8 cellular contexts compared by ENCODE assay signal in the genomic region with DNA sequence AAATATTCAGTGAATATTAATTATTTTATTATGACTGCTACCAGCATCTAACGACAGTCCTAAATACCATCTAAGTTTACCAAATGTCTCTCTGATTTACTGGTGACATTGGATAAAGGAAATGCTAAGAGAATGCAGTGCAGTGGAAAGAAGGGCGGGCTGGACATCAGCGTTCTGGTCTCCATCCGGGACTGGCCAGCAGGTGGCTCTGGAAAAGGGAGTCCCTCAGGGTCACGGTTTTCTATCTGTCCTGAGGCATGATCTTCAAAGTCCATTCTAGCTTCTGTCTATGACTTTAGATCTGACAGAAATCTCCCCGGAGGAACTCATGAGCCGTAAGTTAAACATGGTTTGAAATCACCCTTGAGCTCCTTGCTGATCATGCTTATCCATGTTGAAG. TPM values are rescaled to one million over a fixed set of nuclear protein-coding genes. Genes with fewer than 3 reads are reported as not detected.
DNase-seq lines count a peak whose midpoint lies in the region; ATAC-seq, FAIRE-seq and TF ChIP-seq lines count a peak whose summit lies in the region.

No MANE protein-coding gene starts in this region.

- H3K4me3 ChIP-seq in retinal pigment epithelial cell (ENCODE audit: low read length) = no peak overlapping the region

- peak; percentile 10; the same call in 1 of the 2 replicates for TF ChIP-seq CTCF in GM12874 (IDR thresholded peaks at IDR 0.05; ENCODE audit: insufficient read depth, low read depth, low read length)
- TF ChIP-seq CTCF in VCaP (conservative IDR thresholded peaks at IDR 0.05) = peak; percentile 75
- TF ChIP-seq CTCF in retinal pigment epithelial cell (conservative IDR thresholded peaks at IDR 0.05; ENCODE audit: low read depth, low read length) = peak; percentile 66
- TF ChIP-seq CTCF in D721Med (IDR thresholded peaks at IDR 0.05; ENCODE audit: insufficient read depth, missing control alignments) = no peak

- no peak for FAIRE-seq in D721Med (lab: Jason Lieb, UNC)

- peak; percentile 61 for DNase-seq in left cardiac atrium
- DNase-seq in retinal pigment epithelial cell (ENCODE audit: low read depth) = no peak
- DNase-seq in D721Med (ENCODE audit: insufficient read length, low spot score) = no peak
- DNase-seq in stimulated activated CD4-positive, alpha-beta T cell treated with anti-CD3 and anti-CD28 coated beads, Interleukin-4, amount 100 ng/mL, for 24 hours = no peak
- DNase-seq in NCI-H1694 treated with DMSO at 0.1 percent for 48 hours (lab: John Stamatoyannopoulos, UW) = no peak

- ATAC-seq in left cardiac atrium = peak; percentile 68 to 73
- ATAC-seq in GM21367 (IDR thresholded peaks at IDR 0.05; ENCODE audit: unreplicated experiment) = no peak

- intact Hi-C loops in left cardiac atrium (cut with DNase I) = loop anchor here (2.0 to 5.0 kb wide), 2 partner anchors 110 to 111 kb away; no protein-coding TSS in a partner anchor

- no peak overlapping the region for H3K27ac ChIP-seq in VCaP

RNA-seq across cellular contexts. Expression of gene TRIM2, which starts 3.3 kb away (rescaled TPM):
- 10 to 100 TPM; 19.8 to 22.6 TPM for total RNA-seq in left cardiac atrium
